Comparison of ENCODE assay signal across 8 cellular contexts in the genomic region with DNA sequence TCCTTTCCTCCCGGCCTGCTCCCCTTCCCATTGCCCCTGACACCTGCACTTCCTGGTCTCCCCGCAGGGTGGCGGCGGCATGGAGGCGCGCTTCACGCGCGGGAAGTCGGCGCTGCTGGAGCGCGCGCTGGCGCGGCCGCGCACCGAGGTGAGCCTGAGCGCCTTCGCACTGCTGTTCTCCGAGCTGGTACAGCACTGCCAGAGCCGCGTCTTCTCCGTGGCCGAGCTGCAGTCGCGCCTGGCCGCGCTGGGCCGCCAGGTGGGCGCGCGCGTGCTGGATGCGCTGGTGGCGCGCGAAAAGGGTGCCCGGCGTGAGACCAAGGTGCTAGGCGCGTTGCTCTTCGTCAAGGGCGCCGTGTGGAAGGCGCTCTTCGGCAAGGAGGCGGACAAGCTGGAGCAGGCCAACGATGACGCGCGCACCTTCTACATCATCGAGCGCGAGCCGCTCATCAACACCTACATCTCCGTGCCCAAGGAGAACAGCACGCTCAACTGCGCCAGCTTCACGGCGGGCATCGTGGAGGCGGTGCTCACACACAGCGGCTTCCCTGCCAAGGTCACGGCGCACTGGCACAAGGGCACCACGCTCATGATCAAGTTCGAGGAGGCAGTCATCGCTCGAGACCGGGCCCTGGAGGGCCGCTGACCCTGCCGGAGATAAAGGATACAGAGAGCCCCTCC. TPM values are rescaled to one million over a fixed set of nuclear protein-coding genes. Genes with fewer than 3 reads are reported as not detected.
A peak's percentile ranks its signal among the peaks of the same experiment; 100 is the strongest.
DNase-seq lines count a peak whose midpoint lies in the region; ATAC-seq and TF ChIP-seq lines count a peak whose summit lies in the region.

No MANE protein-coding gene starts in this region.

- peak overlapping the region in 1 of 2 donors; percentile 99 for H3K9ac ChIP-seq in colonic mucosa (ENCODE audit: low read depth in 2 of 2, low read length in 2 of 2)

- peaks cover 19% of the 10 kb centered on the region for H3K36me3 Mint-ChIP-seq in nephron (ENCODE audit: low read depth)

- no peak overlapping the region for H3K27ac ChIP-seq in colonic mucosa

- ATAC-seq in GM21717 (IDR thresholded peaks at IDR 0.05; ENCODE audit: unreplicated experiment) (no peak), HG02885 (IDR thresholded peaks at IDR 0.05; ENCODE audit: poor library complexity, unreplicated experiment) (no peak), HG03025 (IDR thresholded peaks at IDR 0.05; ENCODE audit: low FRiP score, unreplicated experiment) (no peak)

- TF ChIP-seq CTCF in BJ (IDR thresholded peaks at IDR 0.05; ENCODE audit: insufficient read depth, low read depth, low read length) (no peak), colonic mucosa (IDR thresholded peaks at IDR 0.05) (no peak), nephron (IDR thresholded peaks at IDR 0.05; ENCODE audit: unreplicated experiment in 3 of 3) (no peak)

- DNase-seq in BJ (ENCODE audit: low read depth) (no peak), colonic mucosa (no peak)
- no peak for DNase-seq in Jurkat, Clone E6-1 (ENCODE audit: low read depth, low spot score)
- DNase-seq in stimulated activated CD4-positive, alpha-beta T cell treated with anti-CD3 and anti-CD28 coated beads, Interleukin-4, amount 100 ng/mL, for 1 hour = no peak

- H3K4me1 ChIP-seq in colonic mucosa = no peaks in the 10 kb centered on the region

- H3K9me3 Mint-ChIP-seq in nephron = no peaks in the 10 kb centered on the region

- CTCF ChIA-PET in BJ (lab: Yijun Ruan, JAX) = interaction anchor here (1.2 to 3.0 kb wide), 5 partner anchors 11 to 328 kb away, joined by 3 to 30 read pairs (median 20); no protein-coding TSS in a partner anchor

- peak overlapping the region in 1 of 3 experiments; percentile 72 for H3K27ac Mint-ChIP-seq in nephron

- intact Hi-C loops in colonic mucosa (cut with DNase I) = loop anchor here (2.0 kb wide), 1 partner anchor 116 kb away; no protein-coding TSS in a partner anchor

- peaks cover 5% of the 10 kb centered on the region for H3K27me3 Mint-ChIP-seq in nephron (ENCODE audit: low read depth)

- H3K4me3 Mint-ChIP-seq in nephron = peak overlapping the region; percentile 92 to 94 (median 93)

- H3K4me1 Mint-ChIP-seq in nephron = peaks cover 6% of the 10 kb centered on the region

- no peaks in the 10 kb centered on the region; the same call in 1 of the 2 replicates for H3K27me3 ChIP-seq in BJ (ENCODE audit: control insufficient read depth, insufficient read depth, low read length)
- no peaks in the 10 kb centered on the region for H3K27me3 ChIP-seq in colonic mucosa

- POLR2A ChIA-PET in BJ (lab: Charles Lee) = no interaction called here

- peaks cover 8% of the 10 kb centered on the region for H3K36me3 ChIP-seq in BJ (ENCODE audit: control insufficient read depth, insufficient read depth, low read length)
- no peaks in the 10 kb centered on the region for H3K36me3 ChIP-seq in colonic mucosa

- H3K4me3 ChIP-seq in BJ (ENCODE audit: low read depth, low read length) (peak overlapping the region; percentile 100), colonic mucosa (peak overlapping the region; percentile 83)
- H3K4me3 ChIP-seq in Jurkat, Clone E6-1 (ENCODE audit: low read length) = peak overlapping the region; percentile 87

- no peaks in the 10 kb centered on the region for H3K9me3 ChIP-seq in colonic mucosa

RNA-seq across cellular contexts. Expression of a gene that starts 1.7 kb away (rescaled TPM):
- 59.7 and 85.1 TPM in 2 replicates for polyA plus RNA-seq in BJ (2011; rRNA removed)
- polyA minus RNA-seq in BJ (2011; rRNA and poly(A)+ RNA removed) = 22.9 and 37.9 TPM in 2 replicates
- 162 TPM for polyA plus RNA-seq in Jurkat, Clone E6-1 (2012; ENCODE audit: insufficient read depth, insufficient read length)
- total RNA-seq in colonic mucosa = 100 to 1,000 TPM; 107 to 139 TPM

RNA-seq across cellular contexts. Expression of a gene that starts 5.4 kb away (rescaled TPM):
- polyA plus RNA-seq in BJ (2011; rRNA removed) = not detected in 2 replicates
- not detected in 2 replicates for polyA minus RNA-seq in BJ (2011; rRNA and poly(A)+ RNA removed)
- polyA plus RNA-seq in Jurkat, Clone E6-1 (2012; ENCODE audit: insufficient read depth, insufficient read length) = not detected
- under 1 TPM in 1 of 2 donors, not detected in 1; 0.20 TPM for total RNA-seq in colonic mucosa

RNA-seq across cellular contexts. Expression of a gene that starts 13.5 kb away (rescaled TPM):
- not detected in 2 replicates for polyA plus RNA-seq in BJ (2011; rRNA removed)
- polyA minus RNA-seq in BJ (2011; rRNA and poly(A)+ RNA removed) = not detected in 2 replicates
- polyA plus RNA-seq in Jurkat, Clone E6-1 (2012; ENCODE audit: insufficient read depth, insufficient read length) = 14.8 TPM
- not detected for total RNA-seq in colonic mucosa

RNA-seq across cellular contexts. Expression of a gene that starts 19.6 kb away (rescaled TPM):
- polyA plus RNA-seq in BJ (2011; rRNA removed) = not detected in 2 replicates
- polyA minus RNA-seq in BJ (2011; rRNA and poly(A)+ RNA removed) = not detected in 2 replicates
- not detected for polyA plus RNA-seq in Jurkat, Clone E6-1 (2012; ENCODE audit: insufficient read depth, insufficient read length)
- 1 to 10 TPM in 1 of 2 donors, under 1 TPM in 1; 0.35 to 1.3 TPM for total RNA-seq in colonic mucosa

RNA-seq across cellular contexts. Expression of a gene that starts 45.4 kb away (rescaled TPM):
- 28.6 and 39.4 TPM in 2 replicates for polyA plus RNA-seq in BJ (2011; rRNA removed)
- 39.9 and 55.0 TPM in 2 replicates for polyA minus RNA-seq in BJ (2011; rRNA and poly(A)+ RNA removed)
- polyA plus RNA-seq in Jurkat, Clone E6-1 (2012; ENCODE audit: insufficient read depth, insufficient read length) = 127 TPM
- 100 to 1,000 TPM; 166 to 212 TPM for total RNA-seq in colonic mucosa
